ENCODE assay signal across 8 cellular contexts in the genomic region with DNA sequence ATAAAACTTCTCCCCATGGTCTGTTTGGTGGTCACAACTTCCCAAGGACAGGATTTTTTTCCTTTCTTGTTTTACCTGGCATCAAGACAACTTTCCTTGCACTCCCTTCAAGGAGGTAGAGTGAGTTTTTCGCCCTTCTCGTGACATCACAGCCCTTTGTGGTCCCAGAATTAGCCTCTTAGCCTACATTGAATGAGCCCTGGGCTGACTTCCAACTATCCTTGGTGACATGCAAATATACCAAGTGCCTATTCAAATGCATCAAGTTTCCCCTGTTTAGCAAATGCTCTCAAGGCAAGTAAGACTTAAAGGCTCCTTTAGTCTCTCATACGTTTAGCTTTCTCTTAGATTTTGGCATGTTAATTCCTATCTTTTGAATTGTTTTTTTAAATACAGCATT. TPM values are rescaled to one million over a fixed set of nuclear protein-coding genes. Genes with fewer than 3 reads are reported as not detected.
DNase-seq lines count a peak whose midpoint lies in the region; ATAC-seq, FAIRE-seq and TF ChIP-seq lines count a peak whose summit lies in the region.

No MANE protein-coding gene starts in this region.

- H3K27ac Mint-ChIP-seq in mesothelial cell of epicardium, result no peak overlapping the region

- CTCF ChIA-PET in PC-3 (lab: Charles Lee), result no interaction called here

- H3K4me3 Mint-ChIP-seq in mesothelial cell of epicardium, result no peak overlapping the region

- no peaks in the 10 kb centered on the region for H4K20me1 ChIP-seq in PC-3 (ENCODE audit: low read length)

- H3K36me3 ChIP-seq in PC-3 (ENCODE audit: low read depth, low read length) (no peaks in the 10 kb centered on the region), gastrocnemius medialis (no peaks in the 10 kb centered on the region)

- H3F3A ChIP-seq in PC-3 (ENCODE audit: low read length, unreplicated experiment), result no peaks in the 10 kb centered on the region

- H3K9me2 ChIP-seq in PC-3 (replicated peaks; ENCODE audit: low read length), result no peaks in the 10 kb centered on the region

- H3K9me3 ChIP-seq in PC-3 (ENCODE audit: low read length), result no peaks in the 10 kb centered on the region
- no peaks in the 10 kb centered on the region for H3K9me3 ChIP-seq in gastrocnemius medialis

- no peak overlapping the region for H3K9ac ChIP-seq in PC-3 (ENCODE audit: low read length)

- peak; percentile 91 for ATAC-seq in HG02981 (IDR thresholded peaks at IDR 0.05; ENCODE audit: unreplicated experiment)
- ATAC-seq in PC-3, result no peak
- peak; percentile 57 for ATAC-seq in stimulated activated naive CD8-positive, alpha-beta T cell treated with anti-CD3 and anti-CD28 coated beads, Interleukin-15, Interleukin-2, amounts not matched to agents 100 U/mL and 50 U/mL, for 24 hours
- no peak for ATAC-seq in gastrocnemius medialis

- H3K4me3 ChIP-seq in PC-3 (ENCODE audit: low read length) (no peak overlapping the region), gastrocnemius medialis (no peak overlapping the region)

- H3K27ac ChIP-seq in PC-3 (ENCODE audit: low read length) (peak overlapping the region; percentile 69), gastrocnemius medialis (no peak overlapping the region)

- no peak for FAIRE-seq in HTR-8/SVneo (lab: Jason Lieb, UNC)

- POLR2A ChIA-PET in PC-3 (lab: Charles Lee; ENCODE audit: unreplicated experiment), result no interaction called here

- H3K27me3 ChIP-seq in PC-3 (ENCODE audit: low read length), result peaks cover 52% of the 10 kb centered on the region
- H3K27me3 ChIP-seq in gastrocnemius medialis, result peaks cover 7 to 11% (median 9%) of the 10 kb centered on the region in 3 donors

- H3K9me3 Mint-ChIP-seq in mesothelial cell of epicardium, result peaks cover 15% of the 10 kb centered on the region

- peaks cover 20% of the 10 kb centered on the region for H3K4me1 Mint-ChIP-seq in mesothelial cell of epicardium

- BruUV-seq in PC-3 (replicated peaks; lab: Mats Ljungman, UMichigan), result no TSS peak

- in situ Hi-C loops in gastrocnemius medialis (cut with MboI; ENCODE audit: low sequenced_read_pairs in 4 of 4), result no loop called here

- H3K4me2 ChIP-seq in PC-3 (ENCODE audit: low read length), result no peak overlapping the region; the same call in 1 of the 2 replicates

- H3K36me3 Mint-ChIP-seq in mesothelial cell of epicardium, result peaks cover 3% of the 10 kb centered on the region

- DNase-seq in NCI-H748 (lab: John Stamatoyannopoulos, UW; ENCODE audit: unreplicated experiment) (peak; percentile 15), NCI-H748 treated with DMSO at 0.1 percent for 48 hours (lab: John Stamatoyannopoulos, UW) (no peak), PC-3 (peak; percentile 59), mesothelial cell of epicardium (ENCODE audit: low spot score in 2 of 2, unreplicated experiment in 2 of 2) (no peak), HTR-8/SVneo (ENCODE audit: insufficient read length, low spot score) (no peak), gastrocnemius medialis (no peak)
- DNase-seq in stimulated activated naive CD8-positive, alpha-beta T cell treated with anti-CD3 and anti-CD28 coated beads, Interleukin-15, Interleukin-2, amounts not matched to agents 100 U/mL and 50 U/mL, for 24 hours, result no peak

- no peak overlapping the region for H2AFZ ChIP-seq in PC-3 (ENCODE audit: low read length)

- no peak for TF ChIP-seq CTCF in PC-3 (conservative IDR thresholded peaks at IDR 0.05; ENCODE audit: low read depth, low read length)
- TF ChIP-seq CTCF in mesothelial cell of epicardium (IDR thresholded peaks at IDR 0.05; ENCODE audit: unreplicated experiment), result no peak
- TF ChIP-seq CTCF in gastrocnemius medialis (IDR thresholded peaks at IDR 0.05 in 4 of 5, conservative IDR thresholded peaks at IDR 0.05 in 1 of 5), result no peak

- no peak for TF ChIP-seq POLR2A in gastrocnemius medialis (IDR thresholded peaks at IDR 0.05)

- H3K79me2 ChIP-seq in PC-3 (ENCODE audit: low read length), result 0 out of 2 replicates have a peak, but pooled peaks cover 14% of the 10 kb centered on the region

- intact Hi-C loops in PC-3 (cut with micrococcal nuclease) (no loop called here), gastrocnemius medialis (cut with DNase I; ENCODE audit: low total_unique reads) (no loop called here)

- peaks cover 39% of the 10 kb centered on the region for H3K27me3 Mint-ChIP-seq in mesothelial cell of epicardium (ENCODE audit: low read depth)

- H3K4me1 ChIP-seq in PC-3 (ENCODE audit: insufficient read depth, low read length) (peaks cover 20% of the 10 kb centered on the region; the same call in 1 of the 2 replicates), gastrocnemius medialis (no peaks in the 10 kb centered on the region)

RNA-seq across cellular contexts. Expression of a gene that starts 36.6 kb away (rescaled TPM):
- total RNA-seq in PC-3 (2014; rRNA removed) (3.7 and 6.2 TPM in 2 replicates), mesothelial cell of epicardium (8.5 to 11.6 TPM (median 9.9 TPM) in 3 replicates), gastrocnemius medialis (10 to 100 TPM in 1 of 4 donors, 1 to 10 TPM in 3; 3.2 to 11.9 (median 7.2) TPM)

Comparison
In these comparisons a context has a peak if more than half of its experiments do, and no peak if none do; other contexts are left out.
1. DNase-seq: peak in NCI-H748 (single experiment) and PC-3 (single experiment); none in NCI-H748 treated with DMSO at 0.1 percent for 48 hours (single experiment), stimulated activated naive CD8-positive, alpha-beta T cell treated with anti-CD3 and anti-CD28 coated beads, Interleukin-15, Interleukin-2, amounts not matched to agents 100 U/mL and 50 U/mL, for 24 hours (single experiment), mesothelial cell of epicardium (0 of 2), HTR-8/SVneo (single experiment) and gastrocnemius medialis (0 of 2).
2. ATAC-seq: peak in HG02981 (single experiment) and stimulated activated naive CD8-positive, alpha-beta T cell treated with anti-CD3 and anti-CD28 coated beads, Interleukin-15, Interleukin-2, amounts not matched to agents 100 U/mL and 50 U/mL, for 24 hours (single experiment); none in PC-3 (single experiment) and gastrocnemius medialis (0 of 2).